8 cellular contexts compared by ENCODE assay signal in the genomic region with DNA sequence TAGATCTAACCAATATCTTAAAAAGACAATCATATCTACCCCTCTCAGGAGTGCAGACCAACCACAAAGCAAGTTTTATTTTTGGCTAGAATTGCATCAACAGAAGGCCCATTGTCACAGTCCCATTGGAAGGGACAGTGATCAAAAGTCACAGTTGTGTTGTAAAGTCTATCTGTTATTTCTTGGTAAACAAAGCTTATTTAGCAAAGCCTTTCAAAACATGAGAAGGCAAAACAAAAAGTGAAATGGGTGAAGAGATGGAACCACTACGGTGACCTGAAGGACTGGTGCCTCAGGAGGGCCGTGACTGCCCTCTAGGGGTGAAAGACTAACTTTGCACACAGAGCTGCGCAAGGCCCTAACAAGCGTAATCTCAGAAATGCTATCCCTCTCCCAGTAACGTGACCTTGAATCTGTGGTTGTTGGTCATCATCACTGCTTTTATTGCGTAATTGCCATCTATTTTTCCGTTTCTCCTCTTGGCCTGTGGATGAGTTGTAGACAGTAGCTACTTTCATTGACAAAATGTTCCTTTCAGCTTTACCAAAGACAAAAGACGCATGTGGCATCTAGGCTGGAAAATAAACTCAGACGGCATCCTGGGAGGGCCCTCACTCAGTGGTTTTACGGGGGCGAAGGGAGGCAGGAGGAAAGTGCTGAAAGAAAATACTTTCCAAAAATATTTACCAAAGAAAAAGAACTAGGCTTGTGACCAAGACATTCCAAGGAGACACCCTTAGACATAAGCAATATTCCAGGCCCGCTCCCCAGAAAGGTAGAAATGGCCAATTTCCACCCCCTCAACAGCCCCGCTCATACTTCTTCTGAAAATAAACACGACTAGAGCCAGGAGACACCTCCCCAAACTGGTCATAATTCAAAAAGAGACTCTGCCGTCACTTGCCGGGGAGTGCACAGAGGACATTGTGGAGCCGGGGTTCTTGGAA.
DNase-seq lines count a peak whose midpoint lies in the region; ATAC-seq and TF ChIP-seq lines count a peak whose summit lies in the region.

No MANE protein-coding gene starts in this region.

- WGBS in adrenal gland, 4 donors, result 27 to 35% (median 31%) methylated on average over 17 of the region's 17 CpGs
- 36 to 37% methylated on average over 17 of the region's 17 CpGs for WGBS in heart right ventricle, 2 donors

- CTCF ChIA-PET in T-cell (lab: Charles Lee), result interaction anchor here (0.6 to 5.4 kb wide), 40 partner anchors 8 to 200 kb away, joined by 3 to 139 read pairs (median 4); partner anchors contain the start of gene LMOD3 (in 1 of the 2)

- TF ChIP-seq CTCF in GM12864 (IDR thresholded peaks at IDR 0.05; ENCODE audit: low read depth, low read length, missing control alignments), result peak; percentile 92
- peak; percentile 95 for TF ChIP-seq CTCF in LNCaP clone FGC (IDR thresholded peaks at IDR 0.05; ENCODE audit: control insufficient read depth, extremely low read depth, insufficient read depth)
- peak; percentile 83 to 95 (median 91) for TF ChIP-seq CTCF in adrenal gland (IDR thresholded peaks at IDR 0.05)
- peak; percentile 88 to 97 (median 95) for TF ChIP-seq CTCF in heart right ventricle (IDR thresholded peaks at IDR 0.05)

- H3K4me3 ChIP-seq in GM12864 (ENCODE audit: low read depth, low read length) (no peak overlapping the region), LNCaP clone FGC (ENCODE audit: low read depth, low read length) (no peak overlapping the region), adrenal gland (no peak overlapping the region), heart right ventricle (no peak overlapping the region)

- no peak for TF ChIP-seq POLR2A in adrenal gland (IDR thresholded peaks at IDR 0.05)

- H3K36me3 ChIP-seq in adrenal gland (replicated peaks in 1 of 2) (no peaks in the 10 kb centered on the region), heart right ventricle (peaks cover 0 to 42% (median under 1%) of the 10 kb centered on the region in 9 donors)

- POLR2A ChIA-PET in T-cell (lab: Charles Lee), result no interaction called here

- H3K4me1 Mint-ChIP-seq in T-cell, result peaks cover 6 to 8% (median 7%) of the 10 kb centered on the region in 3 donors

- peak overlapping the region in 3 of 5 donors; percentile 40 to 60 (median 50) for H3K27ac ChIP-seq in adrenal gland
- H3K27ac ChIP-seq in heart right ventricle, result peak overlapping the region in 9 of 10 donors; percentile 32 to 78 (median 63)

- H3K27me3 ChIP-seq in adrenal gland, result no peaks in the 10 kb centered on the region
- no peaks in the 10 kb centered on the region for H3K27me3 ChIP-seq in heart right ventricle

- H3K9me3 ChIP-seq in adrenal gland (replicated peaks in 1 of 3), result no peaks in the 10 kb centered on the region
- no peaks in the 10 kb centered on the region for H3K9me3 ChIP-seq in heart right ventricle

- no peak overlapping the region for H3K4me3 Mint-ChIP-seq in T-cell

- no peaks in the 10 kb centered on the region for H3K27me3 Mint-ChIP-seq in T-cell

- intact Hi-C loops in adrenal gland (cut with DNase I) (loop anchor here (5.0 to 10.0 kb wide), 2 partner anchors 98 to 144 kb away; no protein-coding TSS in a partner anchor), heart right ventricle (cut with DNase I) (loop anchor here (1.0 to 5.0 kb wide), 11 partner anchors 106 to 366 kb away; no protein-coding TSS in a partner anchor)

- H3K27ac Mint-ChIP-seq in T-cell, result no peak overlapping the region

- H3K9me3 Mint-ChIP-seq in T-cell, result no peaks in the 10 kb centered on the region

- H3K4me1 ChIP-seq in adrenal gland (replicated peaks in 1 of 2) (peaks cover 0 to 11% of the 10 kb centered on the region in 2 donors), heart right ventricle (peaks cover 0 to 22% (median 4%) of the 10 kb centered on the region in 9 donors)

- DNase-seq in GM12864 (ENCODE audit: low read depth) (peak; percentile 52), H4 (ENCODE audit: low spot score) (peak; percentile 86), LNCaP clone FGC (ENCODE audit: low read depth) (peak; percentile 43), T-cell (peak; percentile 23 to 70 (median 54)), adrenal gland (peak; percentile 79 to 89 (median 85)), heart right ventricle (peak; percentile 55 to 82), renal cortical epithelial cell (ENCODE audit: low read depth) (peak; percentile 78), mesenteric fat pad (ENCODE audit: low spot score) (no peak)

- peak; percentile 96 to 98 (median 98) for ATAC-seq in T-cell (replicated peaks in 1 of 4)
- peak; percentile 89 to 97 (median 94) for ATAC-seq in heart right ventricle

- no peaks in the 10 kb centered on the region for H3K36me3 Mint-ChIP-seq in T-cell
